ENCODE assay signal across 8 cellular contexts in genomic region chr5:134577796-134578577, GRCh38. TPM values are rescaled to one million over a fixed set of nuclear protein-coding genes. Genes with fewer than 3 reads are reported as not detected.
A peak's percentile ranks its signal among the peaks of the same experiment; 100 is the strongest.
DNase-seq lines count a peak whose midpoint lies in the region; ATAC-seq, FAIRE-seq and TF ChIP-seq lines count a peak whose summit lies in the region.

No MANE protein-coding gene starts in this region.

- no peak overlapping the region for H3K4me3 ChIP-seq in bronchial epithelial cell (ENCODE audit: low read depth, low read length)
- H3K4me3 ChIP-seq in kidney epithelial cell (ENCODE audit: low read depth, low read length): no peak overlapping the region

- no peak for ATAC-seq in HG02623 (IDR thresholded peaks at IDR 0.05; ENCODE audit: unreplicated experiment)

- H3K27me3 ChIP-seq in bronchial epithelial cell (ENCODE audit: control insufficient read depth, insufficient read depth, low read length): no peaks in the 10 kb centered on the region
- no peaks in the 10 kb centered on the region for H3K27me3 ChIP-seq in kidney epithelial cell (ENCODE audit: control insufficient read depth, insufficient read depth, low read length)

- H3K36me3 ChIP-seq in bronchial epithelial cell (ENCODE audit: control insufficient read depth, insufficient read depth, low read length) (peaks cover 25% of the 10 kb centered on the region), kidney epithelial cell (ENCODE audit: control insufficient read depth, insufficient read depth, low read length) (peaks cover 5% of the 10 kb centered on the region)

- TF ChIP-seq CTCF in GM20000 (IDR thresholded peaks at IDR 0.05; ENCODE audit: extremely low read depth, missing control alignments) (peak; percentile 83), bronchial epithelial cell (IDR thresholded peaks at IDR 0.05; ENCODE audit: insufficient read depth, low read length, severe bottlenecking) (peak; percentile 89), kidney epithelial cell (IDR thresholded peaks at IDR 0.05; ENCODE audit: insufficient read depth, low read length, poor library complexity, severe bottlenecking) (peak; percentile 83)

- DNase-seq in AG08395 (ENCODE audit: low spot score): peak; percentile 82
- peak; percentile 82 for DNase-seq in GM20000 (ENCODE audit: low spot score)
- peak; percentile 78 for DNase-seq in NCI-H2227 (lab: John Stamatoyannopoulos, UW; ENCODE audit: unreplicated experiment)
- peak; percentile 50 to 62 (median 58) for DNase-seq in activated CD4-positive, CD25-positive, alpha-beta regulatory T cell (lab: John Stamatoyannopoulos, UW)
- peak; percentile 54 for DNase-seq in bronchial epithelial cell (ENCODE audit: low read depth)
- no peak for DNase-seq in kidney epithelial cell (ENCODE audit: low read depth)
- peak; percentile 86 to 88 for DNase-seq in stimulated activated CD4-positive, alpha-beta T cell treated with anti-CD3 and anti-CD28 coated beads, Interleukin-2, amount 100 ng/mL, for 24 hours

- no peak for FAIRE-seq in bronchial epithelial cell (lab: Jason Lieb, UNC)

RNA-seq across cellular contexts. Expression of gene JADE2, which starts 52.5 kb away (rescaled TPM):
- total RNA-seq in bronchial epithelial cell: 12.8 and 17.1 TPM in 2 replicates
- total RNA-seq in kidney epithelial cell: 13.5 and 20.8 TPM in 2 replicates

RNA-seq across cellular contexts. Expression of gene SAR1B, which starts 54.6 kb away (rescaled TPM):
- total RNA-seq in bronchial epithelial cell (55.5 and 121 TPM in 2 replicates), kidney epithelial cell (28.1 and 40.3 TPM in 2 replicates)
